ENCODE assay signal across 22 cellular contexts in genomic region chr2:96770451-96770850, GRCh38. TPM values are rescaled to one million over a fixed set of nuclear protein-coding genes. Genes with fewer than 3 reads are reported as not detected.
DNase-seq lines count a peak whose midpoint lies in the region; ATAC-seq, FAIRE-seq and TF ChIP-seq lines count a peak whose summit lies in the region.
"Had no signal": no experiment of that assay in that cellular context is flagged by ENCODE, and none has a peak within 500 bp of the region (broad histone marks: within the 10 kb centered on the region; RNA-seq: fewer than 3 reads in every experiment).

No MANE protein-coding gene starts in this region.

- H3K4me3 Mint-ChIP-seq in dendritic cell treated with granulocyte-macrophage colony-stimulating factor and Interleukin-4, amounts not matched to agents 40 ng/mL and 50 ng/mL, for 4 days: no peak overlapping the region
- H3K4me3 Mint-ChIP-seq in neural progenitor cell: no peak overlapping the region
- H3K4me3 Mint-ChIP-seq: activated CD4-positive, alpha-beta T cell treated with anti-CD3 and anti-CD28 coated beads, Interleukin-2, amount 10 ng/mL, durations not matched to agents 7 days and 5 days; activated T-cell treated with anti-CD3 and anti-CD28 coated beads, Interleukin-2, amount 50 U/mL, for 4 hours had no signal

- TF ChIP-seq EP300 in HepG2 (IDR thresholded peaks at IDR 0.05; ENCODE audit: low read depth in 2 of 2, low read length in 2 of 2): no peak
- TF ChIP-seq EP300 in HepG2 (CRISPR knock-in tag; IDR thresholded peaks at IDR 0.05; ENCODE audit: borderline replicate concordance): no peak
- no peak for TF ChIP-seq EP300 in transverse colon (IDR thresholded peaks at IDR 0.05; ENCODE audit: low read depth)

- H3K79me2 ChIP-seq in HepG2 (ENCODE audit: insufficient read depth, low read length) (peaks cover 3% of the 10 kb centered on the region), neural progenitor cell (ENCODE audit: low read depth) (peaks cover 26% of the 10 kb centered on the region)

- H3K9me3 ChIP-seq in HepG2 (ENCODE audit: low read length) (no peaks in the 10 kb centered on the region), right lobe of liver (no peaks in the 10 kb centered on the region), neural progenitor cell (ENCODE audit: low read depth) (no peaks in the 10 kb centered on the region), transverse colon (no peaks in the 10 kb centered on the region), mucosa of descending colon (no peaks in the 10 kb centered on the region)
- H3K9me3 ChIP-seq: upper lobe of left lung had no signal

- peak overlapping the region; percentile 30 for H3K27ac Mint-ChIP-seq in dendritic cell treated with granulocyte-macrophage colony-stimulating factor and Interleukin-4, amounts not matched to agents 40 ng/mL and 50 ng/mL, for 4 days
- H3K27ac Mint-ChIP-seq in neural progenitor cell: no peak overlapping the region
- H3K27ac Mint-ChIP-seq: activated CD4-positive, alpha-beta T cell treated with anti-CD3 and anti-CD28 coated beads, Interleukin-2, amount 10 ng/mL, durations not matched to agents 7 days and 5 days had no signal

- H4K20me1 ChIP-seq in HepG2 (ENCODE audit: insufficient read depth, low read length): no peaks in the 10 kb centered on the region; the same call in 1 of the 2 replicates
- peaks cover 40% of the 10 kb centered on the region for H4K20me1 ChIP-seq in neural progenitor cell (ENCODE audit: low read depth)

- 0 out of 2 replicates have a peak overlapping the region, but pooled peaks have one; percentile 32 for H3K4me2 ChIP-seq in HepG2 (ENCODE audit: low read depth, low read length)
- no peak overlapping the region for H3K4me2 ChIP-seq in neural progenitor cell

- H3K4me1 Mint-ChIP-seq in dendritic cell treated with granulocyte-macrophage colony-stimulating factor and Interleukin-4, amounts not matched to agents 40 ng/mL and 50 ng/mL, for 4 days (ENCODE audit: low read depth): peaks cover 67% of the 10 kb centered on the region
- H3K4me1 Mint-ChIP-seq in neural progenitor cell: peaks cover 19% of the 10 kb centered on the region

- H3K27ac ChIP-seq in HepG2 (ENCODE audit: extremely low read length, insufficient read depth, low read length) (peak overlapping the region; percentile 25), right lobe of liver (no peak overlapping the region), neural progenitor cell (no peak overlapping the region), transverse colon (peak overlapping the region; percentile 8 to 89 (median 75))

- no peak for TF ChIP-seq RAD21 in HepG2 (CRISPR knock-in tag; IDR thresholded peaks at IDR 0.05)

- POLR2A ChIA-PET in HepG2 (lab: Yijun Ruan, JAX): no interaction called here

- no peak overlapping the region for H3K4me3 ChIP-seq in HepG2 (replicated peaks in 1 of 3; ENCODE audit: insufficient read depth in 1 of 3, low read depth in 2 of 3, low read length in 3 of 3)
- H3K4me3 ChIP-seq in right lobe of liver: no peak overlapping the region
- no peak overlapping the region for H3K4me3 ChIP-seq in neural progenitor cell
- H3K4me3 ChIP-seq in transverse colon: no peak overlapping the region
- H3K4me3 ChIP-seq in mucosa of descending colon: no peak overlapping the region
- H3K4me3 ChIP-seq: lung, upper lobe of left lung had no signal

- 81% methylated on average over 11 of the region's 15 CpGs for WGBS in HepG2 (ENCODE audit: low lambda C conversion rate)
- 80% methylated on average over 1 of the region's 15 CpGs for WGBS in right lobe of liver (ENCODE audit: insufficient coverage, low coverage, low lambda C conversion rate, missing lambda C conversion rate)
- WGBS in transverse colon (ENCODE audit: low coverage in 1 of 2), 2 donors: 91% methylated on average over 11 of the region's 15 CpGs; no CpG with 5 or more reads in 1 of the 2 donors

- H3K27me3 Mint-ChIP-seq in dendritic cell treated with granulocyte-macrophage colony-stimulating factor and Interleukin-4, amounts not matched to agents 40 ng/mL and 50 ng/mL, for 4 days: no peaks in the 10 kb centered on the region
- peaks cover 5% of the 10 kb centered on the region for H3K27me3 Mint-ChIP-seq in neural progenitor cell (ENCODE audit: insufficient read depth, low read depth)
- H3K27me3 Mint-ChIP-seq: activated CD4-positive, alpha-beta T cell treated with anti-CD3 and anti-CD28 coated beads, Interleukin-2, amount 10 ng/mL, durations not matched to agents 7 days and 5 days had no signal

- in situ Hi-C loops in HepG2 (cut with HindIII; ENCODE audit: extremely low pct_ligation_motif_present, low pct_unique_long_range_greater_than_20kb) (no loop called here), transverse colon (cut with MboI; ENCODE audit: low pct_ligation_motif_present in 1 of 4, low pct_unique_long_range_greater_than_20kb in 1 of 4, low sequenced_read_pairs in 3 of 4) (no loop called here)

- H2AFZ ChIP-seq in HepG2 (ENCODE audit: low read length) (no peak overlapping the region), neural progenitor cell (replicated peaks) (no peak overlapping the region)

- DNase-seq in HepG2 (ENCODE audit: low spot score): no peak
- no peak for DNase-seq in right lobe of liver
- DNase-seq in neural progenitor cell (ENCODE audit: low spot score): no peak
- no peak for DNase-seq in transverse colon
- no peak for DNase-seq in mucosa of descending colon
- DNase-seq in GM12892 (ENCODE audit: insufficient read length): no peak
- DNase-seq in NOMO-1 treated with DMSO at 0.1 percent for 48 hours (lab: John Stamatoyannopoulos, UW; ENCODE audit: unreplicated experiment): no peak
- DNase-seq: activated CD4-positive, alpha-beta T cell treated with anti-CD3 and anti-CD28 coated beads, Interleukin-2, amount 10 ng/mL, durations not matched to agents 7 days and 5 days; activated T-cell treated with anti-CD3 and anti-CD28 coated beads, Interleukin-2, amount 50 U/mL, for 4 hours; cerebellar nuclear complex; kidney glomerular epithelial cell; NCI-H1694; NCI-H2171 treated with DMSO at 0.1 percent for 48 hours; NCI-H524; SHP77 treated with DMSO at 0.1 percent for 48 hours; stimulated activated CD4-positive, alpha-beta T cell treated with anti-CD3 and anti-CD28 coated beads, Interleukin-2, amount 100 ng/mL, for 24 hours; T-helper 9 cell; upper lobe of left lung had no signal

- TF ChIP-seq CTCF in HepG2 (CRISPR knock-in tag; IDR thresholded peaks at IDR 0.05): no peak
- no peak for TF ChIP-seq CTCF in right lobe of liver (IDR thresholded peaks at IDR 0.05)
- no peak for TF ChIP-seq CTCF in neural progenitor cell (IDR thresholded peaks at IDR 0.05)
- TF ChIP-seq CTCF in transverse colon (IDR thresholded peaks at IDR 0.05): no peak
- no peak for TF ChIP-seq CTCF in mucosa of descending colon (IDR thresholded peaks at IDR 0.05)

- H3K4me1 ChIP-seq in HepG2 (ENCODE audit: insufficient read depth, low read length): peaks cover 41% of the 10 kb centered on the region
- peaks cover 0 to 28% (median 6%) of the 10 kb centered on the region in 4 donors for H3K4me1 ChIP-seq in right lobe of liver
- no peaks in the 10 kb centered on the region for H3K4me1 ChIP-seq in neural progenitor cell
- peaks cover 25 to 95% (median 74%) of the 10 kb centered on the region in 4 donors for H3K4me1 ChIP-seq in transverse colon
- peaks cover 69% of the 10 kb centered on the region for H3K4me1 ChIP-seq in mucosa of descending colon (ENCODE audit: low read depth)

- H3K9ac ChIP-seq in HepG2 (ENCODE audit: insufficient read depth, low read depth, low read length) (no peak overlapping the region), neural progenitor cell (peak overlapping the region; percentile 13)

- no TSS peak for BruUV-seq in HepG2 (replicated peaks; lab: Mats Ljungman, UMichigan)

- H3K36me3 ChIP-seq in HepG2 (replicated peaks in 1 of 2; ENCODE audit: control insufficient read depth in 1 of 2, insufficient read depth in 2 of 2, low read length in 2 of 2) (no peaks in the 10 kb centered on the region; a peak in 1 of 5 replicates), right lobe of liver (no peaks in the 10 kb centered on the region), neural progenitor cell (no peaks in the 10 kb centered on the region), transverse colon (no peaks in the 10 kb centered on the region), mucosa of descending colon (ENCODE audit: low read depth) (no peaks in the 10 kb centered on the region)
- H3K36me3 ChIP-seq: upper lobe of left lung had no signal

- H3K27me3 ChIP-seq in HepG2 (ENCODE audit: control insufficient read depth in 1 of 2, insufficient read depth in 2 of 2, low read length in 2 of 2) (no peaks in the 10 kb centered on the region), right lobe of liver (no peaks in the 10 kb centered on the region), neural progenitor cell (no peaks in the 10 kb centered on the region), transverse colon (no peaks in the 10 kb centered on the region)
- H3K27me3 ChIP-seq: upper lobe of left lung had no signal

- FAIRE-seq in HepG2 (lab: Jason Lieb, UNC) (no peak), GM12892 (lab: Jason Lieb, UNC) (no peak)
- FAIRE-seq: G401.6 had no signal

- H3K9me3 Mint-ChIP-seq in dendritic cell treated with granulocyte-macrophage colony-stimulating factor and Interleukin-4, amounts not matched to agents 40 ng/mL and 50 ng/mL, for 4 days: no peaks in the 10 kb centered on the region
- no peaks in the 10 kb centered on the region for H3K9me3 Mint-ChIP-seq in neural progenitor cell
- H3K9me3 Mint-ChIP-seq: activated CD4-positive, alpha-beta T cell treated with anti-CD3 and anti-CD28 coated beads, Interleukin-2, amount 10 ng/mL, durations not matched to agents 7 days and 5 days; activated T-cell treated with anti-CD3 and anti-CD28 coated beads, Interleukin-2, amount 50 U/mL, for 4 hours had no signal

- intact Hi-C loops in HepG2 (cut with micrococcal nuclease; ENCODE audit: unreplicated experiment): no loop called here
- intact Hi-C loops in right lobe of liver (cut with DNase I): no loop called here
- intact Hi-C loops in dendritic cell treated with granulocyte-macrophage colony-stimulating factor and Interleukin-4, amounts not matched to agents 40 ng/mL and 50 ng/mL, for 4 days (cut with micrococcal nuclease): no loop called here
- intact Hi-C loops in transverse colon (cut with DNase I; ENCODE audit: low total_unique reads): no loop called here
- intact Hi-C loops in mucosa of descending colon (cut with DNase I, micrococcal nuclease): no loop called here

- no peak; the same call in 1 of the 3 replicates for ATAC-seq in HepG2
- ATAC-seq in right lobe of liver: no peak
- no peak for ATAC-seq in mucosa of descending colon
- ATAC-seq: activated T-cell treated with anti-CD3 and anti-CD28 coated beads, Interleukin-2, amount 50 U/mL, for 4 hours; HCT116 had no signal

- no peaks in the 10 kb centered on the region for H3F3A ChIP-seq in neural progenitor cell (ENCODE audit: low read depth)

- CTCF ChIA-PET in HepG2 (lab: Yijun Ruan, JAX; ENCODE audit: low intra/inter-chr PET ratio, low total read pairs): no interaction called here

- TF ChIP-seq POLR2A in HepG2 (IDR thresholded peaks at IDR 0.05; ENCODE audit: insufficient read depth in 1 of 2, low read depth in 2 of 2, low read length in 2 of 2) (no peak), right lobe of liver (IDR thresholded peaks at IDR 0.05) (no peak), transverse colon (IDR thresholded peaks at IDR 0.05) (no peak), GM12892 (IDR thresholded peaks at IDR 0.05; ENCODE audit: low read depth, low read length) (no peak)

- H3K36me3 Mint-ChIP-seq in dendritic cell treated with granulocyte-macrophage colony-stimulating factor and Interleukin-4, amounts not matched to agents 40 ng/mL and 50 ng/mL, for 4 days (ENCODE audit: low read depth): peaks cover 50% of the 10 kb centered on the region
- peaks cover 3% of the 10 kb centered on the region for H3K36me3 Mint-ChIP-seq in neural progenitor cell

RNA-seq across cellular contexts. Expression of gene CNNM4, which starts 9.7 kb away (rescaled TPM):
- total RNA-seq in HepG2 (2016; rRNA removed; fragmentation: Illumina TruSeq; extraction: Trizol) (3.0 and 5.9 TPM in 2 replicates), right lobe of liver (1 to 10 TPM; 2.3 to 4.9 (median 3.7) TPM), neural progenitor cell (ENCODE audit: low replicate concordance) (15.5 and 24.4 TPM in 2 replicates), transverse colon (100 to 1,000 TPM in 1 of 4 donors, 10 to 100 TPM in 3; 66.5 to 134 (median 85.7) TPM), mucosa of descending colon (100 to 1,000 TPM in 2 of 3 donors, 10 to 100 TPM in 1; 53.4 to 134 (median 101) TPM)
- total RNA-seq in HepG2 (2016; cell fraction: cytosol; rRNA removed; fragmentation: Illumina TruSeq; extraction: Trizol; ENCODE audit: low read depth): 1.1 and 2.4 TPM in 2 replicates
- 2.3 and 6.5 TPM in 2 replicates for total RNA-seq in HepG2 (2016; cell fraction: insoluble cytoplasmic fraction; rRNA removed; fragmentation: Illumina TruSeq; extraction: Trizol)
- 2.0 and 2.2 TPM in 2 replicates for total RNA-seq in HepG2 (2016; cell fraction: membrane; rRNA removed; fragmentation: Illumina TruSeq; extraction: Trizol)
- 6.5 and 8.1 TPM in 2 replicates for total RNA-seq in HepG2 (2016; cell fraction: nucleus; rRNA removed; fragmentation: Illumina TruSeq; extraction: Trizol)
- 8.4 and 9.8 TPM in 2 replicates for polyA plus RNA-seq in HepG2 (2011; rRNA removed)
- polyA plus RNA-seq in HepG2 (2011; cell fraction: cytosol; rRNA removed): 8.0 and 8.1 TPM in 2 replicates
- 9.1 and 9.4 TPM in 2 replicates for polyA plus RNA-seq in HepG2 (2011; cell fraction: nucleus; rRNA removed)
- polyA plus RNA-seq in HepG2 (2012): 7.9 and 10.3 TPM in 2 replicates
- 0.29 and 0.40 TPM in 2 replicates for polyA plus RNA-seq in HepG2 (2016; cell fraction: cytosol; fragmentation: Illumina TruSeq; extraction: Trizol; ENCODE audit: low read depth)
- polyA plus RNA-seq in HepG2 (2016; cell fraction: insoluble cytoplasmic fraction; fragmentation: Illumina TruSeq; extraction: Trizol; ENCODE audit: low read depth): 2.5 and 3.5 TPM in 2 replicates
- polyA plus RNA-seq in HepG2 (2016; cell fraction: membrane; fragmentation: Illumina TruSeq; extraction: Trizol; ENCODE audit: low read depth): 0.74 and 1.2 TPM in 2 replicates
- 11.8 and 13.7 TPM in 2 replicates for polyA plus RNA-seq in HepG2 (2016; cell fraction: nucleus; fragmentation: Illumina TruSeq; extraction: Trizol; ENCODE audit: insufficient read depth, low read depth)
- polyA minus RNA-seq in HepG2 (2011; rRNA and poly(A)+ RNA removed; ENCODE audit: low replicate concordance): 13.7 and 29.0 TPM in 2 replicates
- polyA minus RNA-seq in HepG2 (2011; cell fraction: cytosol; rRNA and poly(A)+ RNA removed): 9.9 and 11.2 TPM in 2 replicates
- polyA minus RNA-seq in HepG2 (2011; cell fraction: nucleus; rRNA and poly(A)+ RNA removed): 5.8 and 8.3 TPM in 2 replicates
- polyA plus RNA-seq in GM12892 (2012; ENCODE audit: missing spikeins): 5.5 TPM

RNA-seq across cellular contexts. Expression of gene LMAN2L, which starts 30.6 kb away (rescaled TPM):
- 27.7 and 57.9 TPM in 2 replicates for total RNA-seq in HepG2 (2016; rRNA removed; fragmentation: Illumina TruSeq; extraction: Trizol)
- 5.3 and 5.5 TPM in 2 replicates for total RNA-seq in HepG2 (2016; cell fraction: cytosol; rRNA removed; fragmentation: Illumina TruSeq; extraction: Trizol; ENCODE audit: low read depth)
- total RNA-seq in HepG2 (2016; cell fraction: insoluble cytoplasmic fraction; rRNA removed; fragmentation: Illumina TruSeq; extraction: Trizol): 29.7 and 60.7 TPM in 2 replicates
- 15.8 and 16.4 TPM in 2 replicates for total RNA-seq in HepG2 (2016; cell fraction: membrane; rRNA removed; fragmentation: Illumina TruSeq; extraction: Trizol)
- total RNA-seq in HepG2 (2016; cell fraction: nucleus; rRNA removed; fragmentation: Illumina TruSeq; extraction: Trizol): 44.6 and 50.0 TPM in 2 replicates
- polyA plus RNA-seq in HepG2 (2011; rRNA removed): 35.5 and 39.1 TPM in 2 replicates
- polyA plus RNA-seq in HepG2 (2011; cell fraction: cytosol; rRNA removed): 35.1 and 42.4 TPM in 2 replicates
- 15.9 and 18.6 TPM in 2 replicates for polyA plus RNA-seq in HepG2 (2011; cell fraction: nucleus; rRNA removed)
- polyA plus RNA-seq in HepG2 (2012): 26.8 and 32.8 TPM in 2 replicates
- 4.4 and 4.8 TPM in 2 replicates for polyA plus RNA-seq in HepG2 (2016; cell fraction: cytosol; fragmentation: Illumina TruSeq; extraction: Trizol; ENCODE audit: low read depth)
- polyA plus RNA-seq in HepG2 (2016; cell fraction: insoluble cytoplasmic fraction; fragmentation: Illumina TruSeq; extraction: Trizol; ENCODE audit: low read depth): 22.3 and 26.0 TPM in 2 replicates
- 8.6 and 9.7 TPM in 2 replicates for polyA plus RNA-seq in HepG2 (2016; cell fraction: membrane; fragmentation: Illumina TruSeq; extraction: Trizol; ENCODE audit: low read depth)
- polyA plus RNA-seq in HepG2 (2016; cell fraction: nucleus; fragmentation: Illumina TruSeq; extraction: Trizol; ENCODE audit: insufficient read depth, low read depth): 59.0 and 65.6 TPM in 2 replicates
- 29.8 and 46.9 TPM in 2 replicates for polyA minus RNA-seq in HepG2 (2011; rRNA and poly(A)+ RNA removed; ENCODE audit: low replicate concordance)
- polyA minus RNA-seq in HepG2 (2011; cell fraction: cytosol; rRNA and poly(A)+ RNA removed): 15.0 and 15.6 TPM in 2 replicates
- 17.9 and 20.5 TPM in 2 replicates for polyA minus RNA-seq in HepG2 (2011; cell fraction: nucleus; rRNA and poly(A)+ RNA removed)
- 10 to 100 TPM in 3 of 6 experiments, 1 to 10 TPM in 3; 5.5 to 17.8 (median 11.3) TPM for total RNA-seq in right lobe of liver
- 25.9 and 39.8 TPM in 2 replicates for total RNA-seq in neural progenitor cell (ENCODE audit: low replicate concordance)
- 10 to 100 TPM; 16.7 to 27.3 (median 19.0) TPM for total RNA-seq in transverse colon
- total RNA-seq in mucosa of descending colon: 10 to 100 TPM; 11.2 to 21.0 (median 14.2) TPM
- polyA plus RNA-seq in GM12892 (2012; ENCODE audit: missing spikeins): 8.4 TPM

RNA-seq across cellular contexts. Expression of gene CNNM3, which starts 45.6 kb away (rescaled TPM):
- total RNA-seq in HepG2 (2016; rRNA removed; fragmentation: Illumina TruSeq; extraction: Trizol) (8.4 and 21.2 TPM in 2 replicates), right lobe of liver (10 to 100 TPM; 11.5 to 37.6 (median 21.6) TPM), neural progenitor cell (ENCODE audit: low replicate concordance) (11.1 and 20.2 TPM in 2 replicates), transverse colon (10 to 100 TPM; 14.2 to 54.3 (median 22.3) TPM), mucosa of descending colon (10 to 100 TPM; 21.2 to 35.5 (median 33.4) TPM)
- 5.5 and 5.9 TPM in 2 replicates for total RNA-seq in HepG2 (2016; cell fraction: cytosol; rRNA removed; fragmentation: Illumina TruSeq; extraction: Trizol; ENCODE audit: low read depth)
- 6.5 and 21.5 TPM in 2 replicates for total RNA-seq in HepG2 (2016; cell fraction: insoluble cytoplasmic fraction; rRNA removed; fragmentation: Illumina TruSeq; extraction: Trizol)
- 8.5 and 9.2 TPM in 2 replicates for total RNA-seq in HepG2 (2016; cell fraction: membrane; rRNA removed; fragmentation: Illumina TruSeq; extraction: Trizol)
- 22.7 and 27.7 TPM in 2 replicates for total RNA-seq in HepG2 (2016; cell fraction: nucleus; rRNA removed; fragmentation: Illumina TruSeq; extraction: Trizol)
- 27.9 and 43.4 TPM in 2 replicates for polyA plus RNA-seq in HepG2 (2011; rRNA removed)
- 24.2 and 26.5 TPM in 2 replicates for polyA plus RNA-seq in HepG2 (2011; cell fraction: cytosol; rRNA removed)
- polyA plus RNA-seq in HepG2 (2011; cell fraction: nucleus; rRNA removed): 68.4 and 71.2 TPM in 2 replicates
- 35.8 and 38.5 TPM in 2 replicates for polyA plus RNA-seq in HepG2 (2012)
- 4.3 and 4.5 TPM in 2 replicates for polyA plus RNA-seq in HepG2 (2016; cell fraction: cytosol; fragmentation: Illumina TruSeq; extraction: Trizol; ENCODE audit: low read depth)
- polyA plus RNA-seq in HepG2 (2016; cell fraction: insoluble cytoplasmic fraction; fragmentation: Illumina TruSeq; extraction: Trizol; ENCODE audit: low read depth): 11.7 and 14.4 TPM in 2 replicates
- polyA plus RNA-seq in HepG2 (2016; cell fraction: membrane; fragmentation: Illumina TruSeq; extraction: Trizol; ENCODE audit: low read depth): 10.0 and 11.0 TPM in 2 replicates
- 48.6 and 52.0 TPM in 2 replicates for polyA plus RNA-seq in HepG2 (2016; cell fraction: nucleus; fragmentation: Illumina TruSeq; extraction: Trizol; ENCODE audit: insufficient read depth, low read depth)
- 49.9 and 152 TPM in 2 replicates for polyA minus RNA-seq in HepG2 (2011; rRNA and poly(A)+ RNA removed; ENCODE audit: low replicate concordance)
- 50.4 and 69.9 TPM in 2 replicates for polyA minus RNA-seq in HepG2 (2011; cell fraction: cytosol; rRNA and poly(A)+ RNA removed)
- polyA minus RNA-seq in HepG2 (2011; cell fraction: nucleus; rRNA and poly(A)+ RNA removed): 56.1 and 70.2 TPM in 2 replicates
- polyA plus RNA-seq in GM12892 (2012; ENCODE audit: missing spikeins): 5.3 TPM

Comparison
In these comparisons a context has a peak if more than half of its experiments do, and no peak if none do; other contexts are left out.
1. H3K27ac ChIP-seq: peak in HepG2 (single experiment) and transverse colon (4 of 4); none in right lobe of liver (0 of 3) and neural progenitor cell (single experiment).